1 cellular context compared by ENCODE assay signal in genomic region chr2:9780368-9781130, GRCh38.
TF ChIP-seq lines count a peak whose summit lies in the region.

No MANE protein-coding gene starts in this region.

TF ChIP-seq in GM12878, 131 proteins besides CTCF, POLR2A, EP300 and RAD21 (continued from another document):
- TF ChIP-seq E2F8 (IDR thresholded peaks at IDR 0.05; ENCODE audit: low read depth, partially characterized antibody) (no peak), FOXM1 (IDR thresholded peaks at IDR 0.05; ENCODE audit: low read depth, low read length) (no peak), CUX1 (IDR thresholded peaks at IDR 0.05; ENCODE audit: insufficient replicate concordance, low read depth, low read length) (no peak), ZBED1 (IDR thresholded peaks at IDR 0.05; ENCODE audit: borderline replicate concordance) (no peak), TCF12 (IDR thresholded peaks at IDR 0.05; ENCODE audit: low read depth, low read length) (no peak), E2F4 (IDR thresholded peaks at IDR 0.05; ENCODE audit: low read depth, low read length) (no peak)
